In genomic region chr19:48963371-48964204, GRCh38 we compare ENCODE assay signal across 1 cellular context.
TF ChIP-seq lines count a peak whose summit lies in the region.

No MANE protein-coding gene starts in this region.

TF ChIP-seq in A549, 52 proteins besides CTCF, POLR2A, EP300 and RAD21 (continued from another document):
- TF ChIP-seq NPAS2 (CRISPR knock-in tag; IDR thresholded peaks at IDR 0.05; ENCODE audit: borderline replicate concordance) (peak; percentile 35; the same call in 1 of the 2 replicates), TP53 (CRISPR knock-in tag; IDR thresholded peaks at IDR 0.05) (peak; percentile 94; the same call in 1 of the 2 replicates), SMC3 (IDR thresholded peaks at IDR 0.05) (0 out of 3 replicates have a peak, but pooled peaks have one; percentile 17), MYC (IDR thresholded peaks at IDR 0.05; ENCODE audit: borderline replicate concordance, low read length) (no peak), HOXB5 (CRISPR knock-in tag; IDR thresholded peaks at IDR 0.05) (peak; percentile 63), KDM5A (IDR thresholded peaks at IDR 0.05) (no peak), JUNB (IDR thresholded peaks at IDR 0.05) (peak; percentile 57), CEBPB (IDR thresholded peaks at IDR 0.05) (no peak), ATOH8 (CRISPR knock-in tag; IDR thresholded peaks at IDR 0.05; ENCODE audit: low read depth) (0 out of 2 replicates have a peak, but pooled peaks have one; percentile 20), HES2 (IDR thresholded peaks at IDR 0.05) (no peak), EHMT2 (IDR thresholded peaks at IDR 0.05; ENCODE audit: low read depth) (no peak), HEYL (CRISPR knock-in tag; IDR thresholded peaks at IDR 0.05) (peak; percentile 88), BHLHE40 (IDR thresholded peaks at IDR 0.05; ENCODE audit: low read depth, low read length) (no peak), POLR2AphosphoS2 (conservative IDR thresholded peaks at IDR 0.05; ENCODE audit: low read length) (no peak), RARB (CRISPR knock-in tag; IDR thresholded peaks at IDR 0.05) (peak; percentile 72), TFCP2L1 (CRISPR knock-in tag; IDR thresholded peaks at IDR 0.05) (no peak), JUN (IDR thresholded peaks at IDR 0.05) (peak; percentile 85 to 96; a peak in 4 of 5 replicates), RFX5 (IDR thresholded peaks at IDR 0.05) (no peak), ZNF302 (CRISPR knock-in tag; IDR thresholded peaks at IDR 0.05) (peak; percentile 76; the same call in 1 of the 2 replicates), FOSL2 (IDR thresholded peaks at IDR 0.05) (peak; percentile 62), FOSL2 (CRISPR knock-in tag; IDR thresholded peaks at IDR 0.05) (peak; percentile 94), HDAC2 (IDR thresholded peaks at IDR 0.05) (no peak), KDM1A (IDR thresholded peaks at IDR 0.05; ENCODE audit: low read depth) (no peak), ZFP36 (IDR thresholded peaks at IDR 0.05; ENCODE audit: borderline replicate concordance, partially characterized antibody) (no peak), HOXB13 (CRISPR knock-in tag; IDR thresholded peaks at IDR 0.05; ENCODE audit: low read depth) (peak; percentile 97), ZSCAN20 (CRISPR knock-in tag; IDR thresholded peaks at IDR 0.05) (peak; percentile 26; the same call in 1 of the 2 replicates), ZC3H11A (IDR thresholded peaks at IDR 0.05) (no peak), PHF8 (IDR thresholded peaks at IDR 0.05; ENCODE audit: borderline replicate concordance, low read depth) (no peak), CBX8 (IDR thresholded peaks at IDR 0.05) (no peak), ELK1 (IDR thresholded peaks at IDR 0.05; ENCODE audit: low read depth, low read length) (no peak), HOXA7 (CRISPR knock-in tag; IDR thresholded peaks at IDR 0.05) (peak; percentile 74; the same call in 1 of the 2 replicates), SREBF2 (IDR thresholded peaks at IDR 0.05) (no peak), RCOR1 (IDR thresholded peaks at IDR 0.05; ENCODE audit: low read depth, low read length) (no peak), CBX2 (IDR thresholded peaks at IDR 0.05; ENCODE audit: borderline replicate concordance, low read depth) (no peak), EHF (CRISPR knock-in tag; IDR thresholded peaks at IDR 0.05) (peak; percentile 99), FOXS1 (CRISPR knock-in tag; IDR thresholded peaks at IDR 0.05) (peak; percentile 79), CHD4 (IDR thresholded peaks at IDR 0.05; ENCODE audit: borderline replicate concordance) (no peak), FOSB (CRISPR knock-in tag; IDR thresholded peaks at IDR 0.05) (peak; percentile 82; the same call in 1 of the 2 replicates), NFE2L2 (conservative IDR thresholded peaks at IDR 0.05; ENCODE audit: low read length) (peak; percentile 99), E2F6 (IDR thresholded peaks at IDR 0.05; ENCODE audit: borderline replicate concordance, low read depth) (no peak), NR3C1 (IDR thresholded peaks at IDR 0.05) (no peak), GATA3 (IDR thresholded peaks at IDR 0.05; ENCODE audit: borderline replicate concordance) (peak; percentile 30; the same call in 1 of the 2 replicates), MAFK (IDR thresholded peaks at IDR 0.05; ENCODE audit: partially characterized antibody) (peak; percentile 100), RNF2 (IDR thresholded peaks at IDR 0.05; ENCODE audit: borderline replicate concordance, low read depth) (no peak)
- TF ChIP-seq, protein P1, sequence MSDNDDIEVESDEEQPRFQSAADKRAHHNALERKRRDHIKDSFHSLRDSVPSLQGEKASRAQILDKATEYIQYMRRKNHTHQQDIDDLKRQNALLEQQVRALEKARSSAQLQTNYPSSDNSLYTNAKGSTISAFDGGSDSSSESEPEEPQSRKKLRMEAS (IDR thresholded peaks at IDR 0.05) = no peak; the same call in 1 of the 2 replicates
- TF ChIP-seq, protein P2, sequence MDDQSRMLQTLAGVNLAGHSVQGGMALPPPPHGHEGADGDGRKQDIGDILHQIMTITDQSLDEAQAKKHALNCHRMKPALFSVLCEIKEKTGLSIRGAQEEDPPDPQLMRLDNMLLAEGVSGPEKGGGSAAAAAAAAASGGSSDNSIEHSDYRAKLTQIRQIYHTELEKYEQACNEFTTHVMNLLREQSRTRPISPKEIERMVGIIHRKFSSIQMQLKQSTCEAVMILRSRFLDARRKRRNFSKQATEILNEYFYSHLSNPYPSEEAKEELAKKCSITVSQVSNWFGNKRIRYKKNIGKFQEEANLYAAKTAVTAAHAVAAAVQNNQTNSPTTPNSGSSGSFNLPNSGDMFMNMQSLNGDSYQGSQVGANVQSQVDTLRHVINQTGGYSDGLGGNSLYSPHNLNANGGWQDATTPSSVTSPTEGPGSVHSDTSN (IDR thresholded peaks at IDR 0.05) = peak; percentile 85; the same call in 1 of the 2 replicates
- TF ChIP-seq, protein P3, sequence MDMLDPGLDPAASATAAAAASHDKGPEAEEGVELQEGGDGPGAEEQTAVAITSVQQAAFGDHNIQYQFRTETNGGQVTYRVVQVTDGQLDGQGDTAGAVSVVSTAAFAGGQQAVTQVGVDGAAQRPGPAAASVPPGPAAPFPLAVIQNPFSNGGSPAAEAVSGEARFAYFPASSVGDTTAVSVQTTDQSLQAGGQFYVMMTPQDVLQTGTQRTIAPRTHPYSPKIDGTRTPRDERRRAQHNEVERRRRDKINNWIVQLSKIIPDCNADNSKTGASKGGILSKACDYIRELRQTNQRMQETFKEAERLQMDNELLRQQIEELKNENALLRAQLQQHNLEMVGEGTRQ (IDR thresholded peaks at IDR 0.05) = no peak
- TF ChIP-seq, protein P4, sequence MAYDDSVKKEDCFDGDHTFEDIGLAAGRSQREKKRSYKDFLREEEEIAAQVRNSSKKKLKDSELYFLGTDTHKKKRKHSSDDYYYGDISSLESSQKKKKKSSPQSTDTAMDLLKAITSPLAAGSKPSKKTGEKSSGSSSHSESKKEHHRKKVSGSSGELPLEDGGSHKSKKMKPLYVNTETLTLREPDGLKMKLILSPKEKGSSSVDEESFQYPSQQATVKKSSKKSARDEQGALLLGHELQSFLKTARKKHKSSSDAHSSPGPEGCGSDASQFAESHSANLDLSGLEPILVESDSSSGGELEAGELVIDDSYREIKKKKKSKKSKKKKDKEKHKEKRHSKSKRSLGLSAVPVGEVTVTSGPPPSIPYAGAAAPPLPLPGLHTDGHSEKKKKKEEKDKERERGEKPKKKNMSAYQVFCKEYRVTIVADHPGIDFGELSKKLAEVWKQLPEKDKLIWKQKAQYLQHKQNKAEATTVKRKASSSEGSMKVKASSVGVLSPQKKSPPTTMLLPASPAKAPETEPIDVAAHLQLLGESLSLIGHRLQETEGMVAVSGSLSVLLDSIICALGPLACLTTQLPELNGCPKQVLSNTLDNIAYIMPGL (CRISPR knock-in tag; IDR thresholded peaks at IDR 0.05; ENCODE audit: borderline replicate concordance) = peak; percentile 76
- TF ChIP-seq, protein P5, sequence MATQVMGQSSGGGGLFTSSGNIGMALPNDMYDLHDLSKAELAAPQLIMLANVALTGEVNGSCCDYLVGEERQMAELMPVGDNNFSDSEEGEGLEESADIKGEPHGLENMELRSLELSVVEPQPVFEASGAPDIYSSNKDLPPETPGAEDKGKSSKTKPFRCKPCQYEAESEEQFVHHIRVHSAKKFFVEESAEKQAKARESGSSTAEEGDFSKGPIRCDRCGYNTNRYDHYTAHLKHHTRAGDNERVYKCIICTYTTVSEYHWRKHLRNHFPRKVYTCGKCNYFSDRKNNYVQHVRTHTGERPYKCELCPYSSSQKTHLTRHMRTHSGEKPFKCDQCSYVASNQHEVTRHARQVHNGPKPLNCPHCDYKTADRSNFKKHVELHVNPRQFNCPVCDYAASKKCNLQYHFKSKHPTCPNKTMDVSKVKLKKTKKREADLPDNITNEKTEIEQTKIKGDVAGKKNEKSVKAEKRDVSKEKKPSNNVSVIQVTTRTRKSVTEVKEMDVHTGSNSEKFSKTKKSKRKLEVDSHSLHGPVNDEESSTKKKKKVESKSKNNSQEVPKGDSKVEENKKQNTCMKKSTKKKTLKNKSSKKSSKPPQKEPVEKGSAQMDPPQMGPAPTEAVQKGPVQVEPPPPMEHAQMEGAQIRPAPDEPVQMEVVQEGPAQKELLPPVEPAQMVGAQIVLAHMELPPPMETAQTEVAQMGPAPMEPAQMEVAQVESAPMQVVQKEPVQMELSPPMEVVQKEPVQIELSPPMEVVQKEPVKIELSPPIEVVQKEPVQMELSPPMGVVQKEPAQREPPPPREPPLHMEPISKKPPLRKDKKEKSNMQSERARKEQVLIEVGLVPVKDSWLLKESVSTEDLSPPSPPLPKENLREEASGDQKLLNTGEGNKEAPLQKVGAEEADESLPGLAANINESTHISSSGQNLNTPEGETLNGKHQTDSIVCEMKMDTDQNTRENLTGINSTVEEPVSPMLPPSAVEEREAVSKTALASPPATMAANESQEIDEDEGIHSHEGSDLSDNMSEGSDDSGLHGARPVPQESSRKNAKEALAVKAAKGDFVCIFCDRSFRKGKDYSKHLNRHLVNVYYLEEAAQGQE (IDR thresholded peaks at IDR 0.05) = no peak
- TF ChIP-seq, protein P6, sequence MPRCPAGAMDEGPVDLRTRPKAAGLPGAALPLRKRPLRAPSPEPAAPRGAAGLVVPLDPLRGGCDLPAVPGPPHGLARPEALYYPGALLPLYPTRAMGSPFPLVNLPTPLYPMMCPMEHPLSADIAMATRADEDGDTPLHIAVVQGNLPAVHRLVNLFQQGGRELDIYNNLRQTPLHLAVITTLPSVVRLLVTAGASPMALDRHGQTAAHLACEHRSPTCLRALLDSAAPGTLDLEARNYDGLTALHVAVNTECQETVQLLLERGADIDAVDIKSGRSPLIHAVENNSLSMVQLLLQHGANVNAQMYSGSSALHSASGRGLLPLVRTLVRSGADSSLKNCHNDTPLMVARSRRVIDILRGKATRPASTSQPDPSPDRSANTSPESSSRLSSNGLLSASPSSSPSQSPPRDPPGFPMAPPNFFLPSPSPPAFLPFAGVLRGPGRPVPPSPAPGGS (IDR thresholded peaks at IDR 0.05) = peak; percentile 66
